ENCODE assay signal across 1 cellular context in the genomic region with DNA sequence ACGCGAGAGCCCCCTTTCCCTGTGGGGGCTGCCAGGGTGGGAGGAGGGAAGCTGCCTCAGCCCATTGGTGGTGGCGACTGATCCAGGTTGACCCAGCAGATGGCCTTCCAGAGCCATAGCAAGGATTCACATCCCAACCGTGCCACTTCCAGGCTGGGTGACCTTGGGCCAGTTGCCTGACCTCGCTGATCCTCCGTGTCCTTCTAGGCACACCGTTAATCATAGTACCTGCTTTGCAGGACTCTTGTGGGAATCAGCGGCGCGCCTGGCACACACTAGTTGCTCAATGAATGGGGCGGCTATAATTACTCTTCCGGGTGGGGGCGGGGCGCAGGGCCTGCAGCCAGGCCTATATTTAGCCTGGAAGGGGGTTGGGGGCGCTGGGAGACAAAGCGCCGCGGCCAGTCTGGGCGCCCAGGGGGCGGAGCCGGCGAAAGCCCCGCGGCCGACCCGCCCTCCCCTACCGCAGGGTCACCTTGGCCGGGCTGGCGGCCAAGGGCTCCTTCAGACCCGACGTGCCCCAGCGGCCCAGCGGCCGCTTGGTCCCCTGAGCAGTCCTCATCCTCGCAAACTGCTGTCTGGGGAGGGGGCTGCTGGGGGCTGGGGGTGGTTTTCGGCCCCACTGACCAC.
TF ChIP-seq lines count a peak whose summit lies in the region.

No MANE protein-coding gene starts in this region.

TF ChIP-seq in K562, 482 proteins besides CTCF, POLR2A, EP300 and RAD21 (continued from another document):
- TF ChIP-seq, protein P1, sequence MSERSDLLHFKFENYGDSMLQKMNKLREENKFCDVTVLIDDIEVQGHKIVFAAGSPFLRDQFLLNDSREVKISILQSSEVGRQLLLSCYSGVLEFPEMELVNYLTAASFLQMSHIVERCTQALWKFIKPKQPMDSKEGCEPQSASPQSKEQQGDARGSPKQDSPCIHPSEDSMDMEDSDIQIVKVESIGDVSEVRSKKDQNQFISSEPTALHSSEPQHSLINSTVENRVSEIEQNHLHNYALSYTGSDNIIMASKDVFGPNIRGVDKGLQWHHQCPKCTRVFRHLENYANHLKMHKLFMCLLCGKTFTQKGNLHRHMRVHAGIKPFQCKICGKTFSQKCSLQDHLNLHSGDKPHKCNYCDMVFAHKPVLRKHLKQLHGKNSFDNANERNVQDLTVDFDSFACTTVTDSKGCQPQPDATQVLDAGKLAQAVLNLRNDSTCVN (CRISPR knock-in tag; IDR thresholded peaks at IDR 0.05), result no peak
- TF ChIP-seq KAT7 (CRISPR knock-in tag; IDR thresholded peaks at IDR 0.05; ENCODE audit: borderline replicate concordance) (no peak), MECOM (CRISPR knock-in tag; IDR thresholded peaks at IDR 0.05) (no peak), LARP7 (IDR thresholded peaks at IDR 0.05) (no peak), SIN3A (IDR thresholded peaks at IDR 0.05; ENCODE audit: borderline replicate concordance in 2 of 2, control insufficient read depth in 1 of 2, low read depth in 2 of 2, low read length in 2 of 2) (peak in 1 of 2 experiments; percentile 32; a peak in 1 of 4 replicates), ARNT (IDR thresholded peaks at IDR 0.05) (peak in 1 of 2 experiments; percentile 80; a peak in 2 of 4 replicates), TRIM28 (IDR thresholded peaks at IDR 0.05) (no peak), PHF8 (IDR thresholded peaks at IDR 0.05; ENCODE audit: borderline replicate concordance, low read length) (peak; percentile 52; the same call in 1 of the 2 replicates), NFRKB (IDR thresholded peaks at IDR 0.05; ENCODE audit: low read depth) (0 out of 2 replicates have a peak, but pooled peaks have one; percentile 57), MAFF (IDR thresholded peaks at IDR 0.05; ENCODE audit: low read length) (no peak), ZC3H4 (CRISPR knock-in tag; IDR thresholded peaks at IDR 0.05; ENCODE audit: borderline replicate concordance) (peak; percentile 18; the same call in 1 of the 2 replicates), HDAC1 (IDR thresholded peaks at IDR 0.05) (peak in 1 of 2 experiments; percentile 52; a peak in 2 of 4 replicates), BCL6 (CRISPR knock-in tag; IDR thresholded peaks at IDR 0.05) (no peak), MTA3 (IDR thresholded peaks at IDR 0.05; ENCODE audit: borderline replicate concordance) (peak; percentile 66; the same call in 1 of the 2 replicates), KDM4B (IDR thresholded peaks at IDR 0.05; ENCODE audit: borderline replicate concordance in 2 of 2, low read depth in 1 of 2) (peak in 1 of 2 experiments; percentile 24; a peak in 1 of 4 replicates), ADNP (tag; IDR thresholded peaks at IDR 0.05) (0 out of 2 replicates have a peak, but pooled peaks have one; percentile 2), ATF1 (CRISPR knock-in tag; IDR thresholded peaks at IDR 0.05) (no peak), ATF1 (tag; IDR thresholded peaks at IDR 0.05) (no peak; the same call in 1 of the 2 replicates), ZNF224 (CRISPR knock-in tag; IDR thresholded peaks at IDR 0.05) (no peak), GABPA (tag; conservative IDR thresholded peaks at IDR 0.05; ENCODE audit: low read depth) (peak; percentile 43; the same call in 1 of the 2 replicates), TBL1XR1 (IDR thresholded peaks at IDR 0.05; ENCODE audit: low read length in 2 of 2) (peak in 1 of 2 experiments; percentile 83; a peak in 3 of 4 replicates), ZKSCAN3 (CRISPR knock-in tag; IDR thresholded peaks at IDR 0.05) (no peak), L3MBTL2 (IDR thresholded peaks at IDR 0.05) (no peak), HDAC2 (IDR thresholded peaks at IDR 0.05) (peak; percentile 86), SMARCE1 (IDR thresholded peaks at IDR 0.05) (peak; percentile 8; the same call in 1 of the 2 replicates), BMI1 (IDR thresholded peaks at IDR 0.05; ENCODE audit: low read length) (no peak), SMAD4 (CRISPR knock-in tag; conservative IDR thresholded peaks at IDR 0.05) (peak; percentile 88), RUNX1 (IDR thresholded peaks at IDR 0.05; ENCODE audit: low read depth) (0 out of 2 replicates have a peak, but pooled peaks have one; percentile 14), CEBPG (CRISPR knock-in tag; IDR thresholded peaks at IDR 0.05) (no peak), CEBPG (tag; conservative IDR thresholded peaks at IDR 0.05 in 1 of 2, IDR thresholded peaks at IDR 0.05 in 1 of 2) (peak; percentile 56 to 79), TAF1 (IDR thresholded peaks at IDR 0.05; ENCODE audit: control insufficient read depth, extremely low read depth, insufficient read depth, low read length, severe bottlenecking) (peak; percentile 31), KLF10 (CRISPR knock-in tag; IDR thresholded peaks at IDR 0.05) (no peak)
- TF ChIP-seq, protein P2, sequence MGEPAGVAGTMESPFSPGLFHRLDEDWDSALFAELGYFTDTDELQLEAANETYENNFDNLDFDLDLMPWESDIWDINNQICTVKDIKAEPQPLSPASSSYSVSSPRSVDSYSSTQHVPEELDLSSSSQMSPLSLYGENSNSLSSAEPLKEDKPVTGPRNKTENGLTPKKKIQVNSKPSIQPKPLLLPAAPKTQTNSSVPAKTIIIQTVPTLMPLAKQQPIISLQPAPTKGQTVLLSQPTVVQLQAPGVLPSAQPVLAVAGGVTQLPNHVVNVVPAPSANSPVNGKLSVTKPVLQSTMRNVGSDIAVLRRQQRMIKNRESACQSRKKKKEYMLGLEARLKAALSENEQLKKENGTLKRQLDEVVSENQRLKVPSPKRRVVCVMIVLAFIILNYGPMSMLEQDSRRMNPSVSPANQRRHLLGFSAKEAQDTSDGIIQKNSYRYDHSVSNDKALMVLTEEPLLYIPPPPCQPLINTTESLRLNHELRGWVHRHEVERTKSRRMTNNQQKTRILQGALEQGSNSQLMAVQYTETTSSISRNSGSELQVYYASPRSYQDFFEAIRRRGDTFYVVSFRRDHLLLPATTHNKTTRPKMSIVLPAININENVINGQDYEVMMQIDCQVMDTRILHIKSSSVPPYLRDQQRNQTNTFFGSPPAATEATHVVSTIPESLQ (CRISPR knock-in tag; IDR thresholded peaks at IDR 0.05), result no peak
- TF ChIP-seq, protein P3, sequence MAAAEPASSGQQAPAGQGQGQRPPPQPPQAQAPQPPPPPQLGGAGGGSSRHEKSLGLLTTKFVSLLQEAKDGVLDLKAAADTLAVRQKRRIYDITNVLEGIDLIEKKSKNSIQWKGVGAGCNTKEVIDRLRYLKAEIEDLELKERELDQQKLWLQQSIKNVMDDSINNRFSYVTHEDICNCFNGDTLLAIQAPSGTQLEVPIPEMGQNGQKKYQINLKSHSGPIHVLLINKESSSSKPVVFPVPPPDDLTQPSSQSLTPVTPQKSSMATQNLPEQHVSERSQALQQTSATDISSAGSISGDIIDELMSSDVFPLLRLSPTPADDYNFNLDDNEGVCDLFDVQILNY (CRISPR knock-in tag; IDR thresholded peaks at IDR 0.05), result no peak
- TF ChIP-seq, protein P4, sequence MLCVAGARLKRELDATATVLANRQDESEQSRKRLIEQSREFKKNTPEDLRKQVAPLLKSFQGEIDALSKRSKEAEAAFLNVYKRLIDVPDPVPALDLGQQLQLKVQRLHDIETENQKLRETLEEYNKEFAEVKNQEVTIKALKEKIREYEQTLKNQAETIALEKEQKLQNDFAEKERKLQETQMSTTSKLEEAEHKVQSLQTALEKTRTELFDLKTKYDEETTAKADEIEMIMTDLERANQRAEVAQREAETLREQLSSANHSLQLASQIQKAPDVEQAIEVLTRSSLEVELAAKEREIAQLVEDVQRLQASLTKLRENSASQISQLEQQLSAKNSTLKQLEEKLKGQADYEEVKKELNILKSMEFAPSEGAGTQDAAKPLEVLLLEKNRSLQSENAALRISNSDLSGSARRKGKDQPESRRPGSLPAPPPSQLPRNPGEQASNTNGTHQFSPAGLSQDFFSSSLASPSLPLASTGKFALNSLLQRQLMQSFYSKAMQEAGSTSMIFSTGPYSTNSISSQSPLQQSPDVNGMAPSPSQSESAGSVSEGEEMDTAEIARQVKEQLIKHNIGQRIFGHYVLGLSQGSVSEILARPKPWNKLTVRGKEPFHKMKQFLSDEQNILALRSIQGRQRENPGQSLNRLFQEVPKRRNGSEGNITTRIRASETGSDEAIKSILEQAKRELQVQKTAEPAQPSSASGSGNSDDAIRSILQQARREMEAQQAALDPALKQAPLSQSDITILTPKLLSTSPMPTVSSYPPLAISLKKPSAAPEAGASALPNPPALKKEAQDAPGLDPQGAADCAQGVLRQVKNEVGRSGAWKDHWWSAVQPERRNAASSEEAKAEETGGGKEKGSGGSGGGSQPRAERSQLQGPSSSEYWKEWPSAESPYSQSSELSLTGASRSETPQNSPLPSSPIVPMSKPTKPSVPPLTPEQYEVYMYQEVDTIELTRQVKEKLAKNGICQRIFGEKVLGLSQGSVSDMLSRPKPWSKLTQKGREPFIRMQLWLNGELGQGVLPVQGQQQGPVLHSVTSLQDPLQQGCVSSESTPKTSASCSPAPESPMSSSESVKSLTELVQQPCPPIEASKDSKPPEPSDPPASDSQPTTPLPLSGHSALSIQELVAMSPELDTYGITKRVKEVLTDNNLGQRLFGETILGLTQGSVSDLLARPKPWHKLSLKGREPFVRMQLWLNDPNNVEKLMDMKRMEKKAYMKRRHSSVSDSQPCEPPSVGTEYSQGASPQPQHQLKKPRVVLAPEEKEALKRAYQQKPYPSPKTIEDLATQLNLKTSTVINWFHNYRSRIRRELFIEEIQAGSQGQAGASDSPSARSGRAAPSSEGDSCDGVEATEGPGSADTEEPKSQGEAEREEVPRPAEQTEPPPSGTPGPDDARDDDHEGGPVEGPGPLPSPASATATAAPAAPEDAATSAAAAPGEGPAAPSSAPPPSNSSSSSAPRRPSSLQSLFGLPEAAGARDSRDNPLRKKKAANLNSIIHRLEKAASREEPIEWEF (CRISPR knock-in tag; IDR thresholded peaks at IDR 0.05), result no peak
- TF ChIP-seq, protein P5, sequence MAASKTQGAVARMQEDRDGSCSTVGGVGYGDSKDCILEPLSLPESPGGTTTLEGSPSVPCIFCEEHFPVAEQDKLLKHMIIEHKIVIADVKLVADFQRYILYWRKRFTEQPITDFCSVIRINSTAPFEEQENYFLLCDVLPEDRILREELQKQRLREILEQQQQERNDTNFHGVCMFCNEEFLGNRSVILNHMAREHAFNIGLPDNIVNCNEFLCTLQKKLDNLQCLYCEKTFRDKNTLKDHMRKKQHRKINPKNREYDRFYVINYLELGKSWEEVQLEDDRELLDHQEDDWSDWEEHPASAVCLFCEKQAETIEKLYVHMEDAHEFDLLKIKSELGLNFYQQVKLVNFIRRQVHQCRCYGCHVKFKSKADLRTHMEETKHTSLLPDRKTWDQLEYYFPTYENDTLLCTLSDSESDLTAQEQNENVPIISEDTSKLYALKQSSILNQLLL (CRISPR knock-in tag; IDR thresholded peaks at IDR 0.05; ENCODE audit: borderline replicate concordance), result no peak
